In the genomic region with DNA sequence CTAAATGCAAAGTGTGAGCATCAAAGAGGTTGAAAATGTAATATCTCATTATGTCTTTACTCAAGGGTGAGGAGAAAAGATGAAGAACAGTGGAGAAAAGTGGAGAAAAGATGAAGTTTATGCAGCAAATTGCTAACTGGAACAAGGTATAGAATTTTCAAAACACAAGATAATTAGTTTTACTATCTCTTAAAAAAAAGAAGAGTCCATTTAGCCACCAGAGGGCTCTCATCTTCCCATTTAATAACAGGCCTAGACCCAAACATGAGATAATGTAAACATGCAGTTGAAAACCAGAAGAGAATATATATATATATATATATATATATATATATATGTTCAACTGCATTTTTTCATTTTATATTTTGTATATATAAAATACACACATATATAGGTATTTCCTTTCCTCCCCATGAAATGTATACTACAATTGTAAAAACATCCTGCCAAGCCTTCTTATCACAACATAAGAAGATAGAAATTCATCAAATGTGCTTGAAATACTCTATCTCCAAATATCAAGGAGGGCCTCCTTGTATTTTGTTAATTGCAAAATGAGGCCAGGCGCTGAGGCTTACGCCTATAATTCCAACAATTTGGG, we compare ENCODE assay signal across 8 cellular contexts.
A peak's percentile ranks its signal among the peaks of the same experiment; 100 is the strongest.
DNase-seq lines count a peak whose midpoint lies in the region; ATAC-seq and TF ChIP-seq lines count a peak whose summit lies in the region.

No MANE protein-coding gene starts in this region.

- no peak overlapping the region for H3K4me3 ChIP-seq in kidney epithelial cell (ENCODE audit: low read depth, low read length)

- no peaks in the 10 kb centered on the region for H3K36me3 ChIP-seq in kidney epithelial cell (ENCODE audit: control insufficient read depth, insufficient read depth, low read length)

- no peaks in the 10 kb centered on the region for H3K27me3 ChIP-seq in kidney epithelial cell (ENCODE audit: control insufficient read depth, insufficient read depth, low read length)

- DNase-seq in DMS 273 (lab: John Stamatoyannopoulos, UW; ENCODE audit: unreplicated experiment): peak; percentile 65
- DNase-seq in DMS 273 treated with DMSO at 0.1 percent for 48 hours (lab: John Stamatoyannopoulos, UW): no peak
- peak; percentile 80 for DNase-seq in NCI-H2029 (lab: John Stamatoyannopoulos, UW)
- peak; percentile 68 for DNase-seq in amniotic epithelial cell (ENCODE audit: low read depth)
- DNase-seq in kidney epithelial cell (ENCODE audit: low read depth): no peak
- no peak for DNase-seq in middle frontal gyrus (ENCODE audit: extremely low spot score, low spot score)
- no peak for DNase-seq in effector CD4-positive, alpha-beta T cell

- TF ChIP-seq CTCF in kidney epithelial cell (IDR thresholded peaks at IDR 0.05; ENCODE audit: insufficient read depth, low read length, poor library complexity, severe bottlenecking): peak; percentile 29

- ATAC-seq in HG02759 (IDR thresholded peaks at IDR 0.05; ENCODE audit: unreplicated experiment): no peak

Comparison
In these comparisons a context has a peak if more than half of its experiments do, and no peak if none do; other contexts are left out.
1. DNase-seq: peak in DMS 273 (single experiment), NCI-H2029 (single experiment) and amniotic epithelial cell (single experiment); none in DMS 273 treated with DMSO at 0.1 percent for 48 hours (single experiment), kidney epithelial cell (single experiment), middle frontal gyrus (single experiment) and effector CD4-positive, alpha-beta T cell (single experiment).